26 cellular contexts compared by ENCODE assay signal in the genomic region with DNA sequence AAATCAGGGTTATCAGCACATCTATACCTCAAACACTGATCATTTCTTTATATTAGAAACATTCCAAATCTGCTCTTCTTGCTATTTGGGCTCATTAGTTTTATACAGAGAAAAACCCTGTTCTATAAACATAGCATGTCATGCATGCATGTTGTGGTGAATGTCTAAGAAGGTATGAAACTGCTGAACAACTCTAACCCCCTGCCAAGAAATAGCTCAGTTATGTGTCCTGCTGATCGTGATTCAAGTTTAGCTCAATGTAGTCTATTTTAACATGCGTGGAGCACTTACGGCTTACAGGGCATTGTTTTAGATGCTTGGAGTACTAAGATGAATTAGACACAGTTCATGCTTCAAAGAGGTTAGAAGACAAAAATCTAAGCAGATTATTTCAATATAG. TPM values are rescaled to one million over a fixed set of nuclear protein-coding genes. Genes with fewer than 3 reads are reported as not detected.
"Had no signal": no experiment of that assay in that cellular context is flagged by ENCODE, and none has a peak within 500 bp of the region (broad histone marks: within the 10 kb centered on the region; RNA-seq: fewer than 3 reads in every experiment).

No MANE protein-coding gene starts in this region.

- H3K4me1 Mint-ChIP-seq: natural killer cell had no signal

- H3K4me3 Mint-ChIP-seq: activated CD4-positive, alpha-beta memory T cell treated with anti-CD3 and anti-CD28 coated beads, Interleukin-2, amount 10 ng/mL, durations not matched to agents 7 days and 5 days; activated CD8-positive, alpha-beta memory T cell treated with anti-CD3 and anti-CD28 coated beads, Interleukin-2, amount 10 ng/mL, durations not matched to agents 7 days and 5 days; activated naive CD8-positive, alpha-beta T cell treated with anti-CD3 and anti-CD28 coated beads, Interleukin-2, amount 10 ng/mL, durations not matched to agents 7 days and 5 days; dendritic cell treated with granulocyte-macrophage colony-stimulating factor and Interleukin-4, amounts not matched to agents 40 ng/mL and 50 ng/mL, for 4 days; natural killer cell; T-helper 2 cell treated with Interferon-gamma antibody and Interleukin-4, amounts not matched to agents 5 μg/mL and 100 μg/mL, for 36 hours had no signal

- DNase-seq: activated CD4-positive, alpha-beta memory T cell treated with anti-CD3 and anti-CD28 coated beads, Interleukin-2, amount 10 ng/mL, durations not matched to agents 7 days and 5 days; activated CD4-positive, alpha-beta T cell treated with anti-CD3 and anti-CD28 coated beads for 48 hours; activated CD4-positive, CD25-positive, alpha-beta regulatory T cell; activated CD8-positive, alpha-beta memory T cell treated with anti-CD3 and anti-CD28 coated beads, Interleukin-2, amount 10 ng/mL, durations not matched to agents 7 days and 5 days; activated naive CD4-positive, alpha-beta T cell treated with Interleukin-2 at 50 U/mL for 16 hours; activated naive CD8-positive, alpha-beta T cell treated with anti-CD3 and anti-CD28 coated beads, Interleukin-2, amount 10 ng/mL, durations not matched to agents 7 days and 5 days; cerebellar nuclear complex; effector CD8-positive, alpha-beta T cell; foreskin melanocyte; glutamatergic neuron; hippocampal formation; islet precursor cell; lower lobe of right lung; natural killer cell; retina; stimulated activated CD4-positive, alpha-beta T cell treated with anti-CD3 and anti-CD28 coated beads, Interleukin-12 subunit alpha, Interleukin-12 subunit beta, amount 100 ng/mL, for 4 hours; stimulated activated CD4-positive, alpha-beta T cell treated with anti-CD3 and anti-CD28 coated beads, Interleukin-1b, Interleukin-23, amount 100 ng/mL, for 48 hours; stimulated activated naive CD4-positive, alpha-beta T cell treated with Interleukin-2 at 50 U/mL for 16 hours; tibial artery had no signal

- H3K9me3 ChIP-seq: esophagus muscularis mucosa, lower lobe of right lung, neutrophil, tibial artery had no signal

- H3K4me3 ChIP-seq: esophagus muscularis mucosa, lower lobe of right lung, tibial artery had no signal

- H3K36me3 ChIP-seq: esophagus muscularis mucosa, lower lobe of right lung, neutrophil, tibial artery had no signal

- H3K9me3 Mint-ChIP-seq: activated CD4-positive, alpha-beta memory T cell treated with anti-CD3 and anti-CD28 coated beads, Interleukin-2, amount 10 ng/mL, durations not matched to agents 7 days and 5 days; activated naive CD8-positive, alpha-beta T cell treated with anti-CD3 and anti-CD28 coated beads, Interleukin-2, amount 10 ng/mL, durations not matched to agents 7 days and 5 days; activated T-helper 2 cell treated with anti-CD3 and anti-CD28 coated beads, Interferon-gamma antibody, Interleukin-2, Interleukin-4, amounts not matched to agents 10 μg/mL and 5 μg/mL and 100 μg/mL, durations not matched to agents 14 hours and 24 hours and 36 hours; dendritic cell treated with granulocyte-macrophage colony-stimulating factor and Interleukin-4, amounts not matched to agents 40 ng/mL and 50 ng/mL, for 4 days; natural killer cell; T-helper 2 cell treated with Interferon-gamma antibody and Interleukin-4, amounts not matched to agents 5 μg/mL and 100 μg/mL, for 36 hours had no signal

- H3K27ac ChIP-seq: esophagus muscularis mucosa, lower lobe of right lung, neutrophil, tibial artery had no signal

- H3K4me1 ChIP-seq: lower lobe of right lung, tibial artery had no signal

- H3K27me3 Mint-ChIP-seq: dendritic cell treated with granulocyte-macrophage colony-stimulating factor and Interleukin-4, amounts not matched to agents 40 ng/mL and 50 ng/mL, for 4 days had no signal

- H3K27ac Mint-ChIP-seq: activated CD4-positive, alpha-beta memory T cell treated with anti-CD3 and anti-CD28 coated beads, Interleukin-2, amount 10 ng/mL, durations not matched to agents 7 days and 5 days; activated CD8-positive, alpha-beta memory T cell treated with anti-CD3 and anti-CD28 coated beads, Interleukin-2, amount 10 ng/mL, durations not matched to agents 7 days and 5 days; activated naive CD8-positive, alpha-beta T cell treated with anti-CD3 and anti-CD28 coated beads, Interleukin-2, amount 10 ng/mL, durations not matched to agents 7 days and 5 days; activated T-helper 2 cell treated with anti-CD3 and anti-CD28 coated beads, Interferon-gamma antibody, Interleukin-2, Interleukin-4, amounts not matched to agents 10 μg/mL and 5 μg/mL and 100 μg/mL, durations not matched to agents 14 hours and 24 hours and 36 hours; dendritic cell treated with granulocyte-macrophage colony-stimulating factor and Interleukin-4, amounts not matched to agents 40 ng/mL and 50 ng/mL, for 4 days; natural killer cell; T-helper 2 cell treated with Interferon-gamma antibody and Interleukin-4, amounts not matched to agents 5 μg/mL and 100 μg/mL, for 36 hours had no signal

- H3K36me3 Mint-ChIP-seq: activated CD8-positive, alpha-beta memory T cell treated with anti-CD3 and anti-CD28 coated beads, Interleukin-2, amount 10 ng/mL, durations not matched to agents 7 days and 5 days; activated naive CD8-positive, alpha-beta T cell treated with anti-CD3 and anti-CD28 coated beads, Interleukin-2, amount 10 ng/mL, durations not matched to agents 7 days and 5 days; natural killer cell had no signal

- H3K27me3 ChIP-seq: esophagus muscularis mucosa, neutrophil, tibial artery had no signal

- ATAC-seq: activated CD8-positive, alpha-beta memory T cell treated with anti-CD3 and anti-CD28 coated beads, Interleukin-2, amount 10 ng/mL, durations not matched to agents 7 days and 5 days; lower lobe of right lung; natural killer cell had no signal

RNA-seq across cellular contexts. Expression of a gene that starts 35.8 kb away (rescaled TPM):
- total RNA-seq: subcutaneous adipose tissue had no signal
- polyA plus RNA-seq: endothelial cell of umbilical vein had no signal
